ENCODE assay signal across 8 cellular contexts in the genomic region with DNA sequence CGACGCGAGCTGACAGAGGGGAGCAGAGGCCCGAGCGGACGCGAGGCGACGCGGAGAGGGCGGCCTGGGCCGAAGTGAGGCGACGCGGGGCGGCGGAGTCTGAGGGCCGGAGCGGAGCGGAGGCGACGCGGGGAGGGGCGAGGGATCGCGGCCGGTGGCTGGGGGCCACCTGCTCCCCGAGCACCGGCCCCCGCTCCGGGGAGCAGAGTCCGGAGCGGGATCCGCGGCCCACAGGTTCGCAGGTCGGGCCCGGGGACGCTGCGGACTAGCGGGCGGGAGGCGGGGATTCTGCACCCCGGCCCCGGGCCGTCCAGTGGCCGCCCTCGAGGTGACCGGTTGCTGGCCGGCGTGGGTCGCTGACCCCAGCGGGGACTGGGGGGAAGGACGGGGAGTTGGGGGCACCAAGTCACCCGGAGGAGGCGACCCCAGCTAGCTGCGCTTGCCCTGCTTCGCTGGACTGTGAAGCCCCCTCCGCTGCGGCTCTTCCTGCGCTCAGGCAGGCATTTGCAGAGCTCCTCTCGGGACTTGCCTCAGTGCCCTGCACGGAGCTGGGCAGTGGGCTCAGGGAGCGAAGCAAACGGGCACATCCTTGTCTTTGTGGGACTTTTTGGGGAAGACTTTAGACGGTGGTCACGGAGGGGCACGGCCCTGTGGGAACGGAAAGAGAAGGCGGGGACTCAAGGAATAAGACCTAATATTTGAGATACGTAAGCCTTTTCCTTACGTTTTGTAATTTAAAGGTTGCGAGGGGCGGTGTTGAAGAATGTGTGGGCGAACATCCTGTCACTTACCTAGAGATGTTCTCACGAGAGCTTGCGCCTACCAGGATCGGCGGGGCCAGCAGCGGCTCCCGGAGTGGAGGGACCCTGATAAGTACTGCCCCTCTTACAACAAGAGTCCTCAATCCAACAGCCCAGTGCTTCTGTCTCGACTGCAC. TPM values are rescaled to one million over a fixed set of nuclear protein-coding genes. Genes with fewer than 3 reads are reported as not detected.
DNase-seq lines count a peak whose midpoint lies in the region; ATAC-seq, FAIRE-seq and TF ChIP-seq lines count a peak whose summit lies in the region.

No MANE protein-coding gene starts in this region.

- peak overlapping the region; percentile 96 for H3K9ac ChIP-seq in astrocyte (ENCODE audit: low read length)

- H2AFZ ChIP-seq in astrocyte (ENCODE audit: low read depth, low read length), result peak overlapping the region; percentile 79

- no peaks in the 10 kb centered on the region for H3K27me3 Mint-ChIP-seq in astrocyte (ENCODE audit: low read depth, unreplicated experiment)

- H4K20me1 ChIP-seq in astrocyte (ENCODE audit: insufficient read depth, low read length), result peaks cover 45% of the 10 kb centered on the region

- no peaks in the 10 kb centered on the region for H3K9me3 ChIP-seq in astrocyte (ENCODE audit: insufficient read depth, low read depth, low read length)

- peaks cover 8% of the 10 kb centered on the region for H3K4me1 Mint-ChIP-seq in astrocyte (ENCODE audit: low read depth, unreplicated experiment)

- H3K4me3 ChIP-seq in astrocyte (ENCODE audit: insufficient read depth, low read depth, low read length) (peak overlapping the region; percentile 82), iPS-11a (ENCODE audit: low read depth, low read length) (peak overlapping the region; percentile 53), skin epidermis (peak overlapping the region; percentile 70 to 98 (median 85))

- H3K27me3 ChIP-seq in astrocyte (ENCODE audit: insufficient read depth, low read length), result no peaks in the 10 kb centered on the region

- H3K27ac Mint-ChIP-seq in astrocyte (ENCODE audit: unreplicated experiment), result peak overlapping the region; percentile 94

- peaks cover 17% of the 10 kb centered on the region for H3K4me1 ChIP-seq in astrocyte (ENCODE audit: insufficient read depth, low read length)

- H3K4me2 ChIP-seq in astrocyte (ENCODE audit: low read length), result peak overlapping the region; percentile 100

- ATAC-seq in HG03439 (IDR thresholded peaks at IDR 0.05; ENCODE audit: unreplicated experiment) (peak; percentile 1), HG03159 (IDR thresholded peaks at IDR 0.05; ENCODE audit: unreplicated experiment) (no peak), HG02884 (IDR thresholded peaks at IDR 0.05; ENCODE audit: unreplicated experiment) (no peak)

- peaks cover 23% of the 10 kb centered on the region for H3K79me2 ChIP-seq in astrocyte (ENCODE audit: insufficient read depth, low read length)

- H3K9me3 Mint-ChIP-seq in astrocyte (ENCODE audit: unreplicated experiment), result no peaks in the 10 kb centered on the region

- DNase-seq in ELR (ENCODE audit: low read depth), result peak; percentile 81
- peak; percentile 69 for DNase-seq in SW480 (ENCODE audit: low spot score)
- peak; percentile 75 for DNase-seq in astrocyte (ENCODE audit: low read depth)

- no peak for FAIRE-seq in astrocyte (lab: Jason Lieb, UNC)

- peaks cover 32% of the 10 kb centered on the region for H3K36me3 ChIP-seq in astrocyte (ENCODE audit: insufficient read depth, low read length)

- no peak for TF ChIP-seq CTCF in astrocyte (IDR thresholded peaks at IDR 0.05; ENCODE audit: insufficient read depth, low read depth, low read length)

- H3K27ac ChIP-seq in astrocyte (ENCODE audit: low read depth, low read length) (peak overlapping the region; percentile 84), skin epidermis (peak overlapping the region; percentile 74 to 99 (median 95))

- peak overlapping the region; percentile 96 for H3K4me3 Mint-ChIP-seq in astrocyte (ENCODE audit: unreplicated experiment)

- H3K36me3 Mint-ChIP-seq in astrocyte (ENCODE audit: low read depth, unreplicated experiment), result peaks cover 18% of the 10 kb centered on the region

RNA-seq across cellular contexts. Expression of a gene that starts 0.6 kb away (rescaled TPM):
- 22.4 and 27.4 TPM in 2 replicates for total RNA-seq in astrocyte

RNA-seq across cellular contexts. Expression of a gene that starts 29.8 kb away (rescaled TPM):
- 267 and 275 TPM in 2 replicates for total RNA-seq in astrocyte
